1 cellular context compared by ENCODE assay signal in genomic region chr5:96651047-96651446, GRCh38.
A peak's percentile ranks its signal among the peaks of the same experiment; 100 is the strongest.
TF ChIP-seq lines count a peak whose summit lies in the region.

No MANE protein-coding gene starts in this region.

TF ChIP-seq in GM12878, 131 proteins besides CTCF, POLR2A, EP300 and RAD21 (continued from another document):
- TF ChIP-seq E2F8 (IDR thresholded peaks at IDR 0.05; ENCODE audit: low read depth, partially characterized antibody) (no peak), SPI1 (IDR thresholded peaks at IDR 0.05; ENCODE audit: borderline replicate concordance, insufficient read depth, low read depth, low read length) (peak; percentile 48; the same call in 1 of the 2 replicates)
